26 cellular contexts compared by ENCODE assay signal in genomic region chr4:40437741-40438383, GRCh38.
"Had no signal": no experiment of that assay in that cellular context is flagged by ENCODE, and none has a peak within 500 bp of the region (broad histone marks: within the 10 kb centered on the region; RNA-seq: fewer than 3 reads in every experiment).

No MANE protein-coding gene starts in this region.

- H3K27me3 Mint-ChIP-seq: naive B cell had no signal

- H3K9me3 ChIP-seq: mucosa of descending colon, prostate gland, right atrium auricular region, thoracic aorta, transverse colon had no signal

- H3K4me3 ChIP-seq: coronary artery, mucosa of descending colon, prostate gland, right atrium auricular region, smooth muscle cell, thoracic aorta, transverse colon had no signal

- H3K4me1 Mint-ChIP-seq: immature natural killer cell, mesothelial cell of epicardium, naive B cell, neural crest cell had no signal

- ATAC-seq: mucosa of descending colon; sciatic nerve; stimulated activated effector memory CD8-positive, alpha-beta T cell treated with anti-CD3 and anti-CD28 coated beads, Interleukin-12 subunit alpha, Interleukin-12 subunit beta, amount 100 ng/mL, for 72 hours; stimulated activated naive CD8-positive, alpha-beta T cell treated with anti-CD3 and anti-CD28 coated beads, Interleukin-15, Interleukin-2, amounts not matched to agents 100 U/mL and 50 U/mL, for 24 hours had no signal

- DNase-seq: dermis blood vessel endothelial cell; effector memory CD4-positive, alpha-beta T cell; erythroblast; hypothalamus; immature natural killer cell; islet precursor cell; mesenchymal stem cell; mucosa of descending colon; naive B cell; stimulated activated CD4-positive, alpha-beta T cell treated with anti-CD3 and anti-CD28 coated beads, Interleukin-12 subunit alpha, Interleukin-12 subunit beta, amount 100 ng/mL, for 4 hours; stimulated activated CD4-positive, alpha-beta T cell treated with anti-CD3 and anti-CD28 coated beads, Interleukin-1b, Interleukin-23, amount 100 ng/mL, for 48 hours; stimulated activated CD4-positive, alpha-beta T cell treated with anti-CD3 and anti-CD28 coated beads, Interleukin-4, amount 100 ng/mL, for 24 hours; stimulated activated naive CD8-positive, alpha-beta T cell treated with anti-CD3 and anti-CD28 coated beads, Interleukin-15, Interleukin-2, amounts not matched to agents 100 U/mL and 50 U/mL, for 24 hours; substantia nigra; transverse colon had no signal

- H3K36me3 ChIP-seq: right atrium auricular region, thoracic aorta had no signal

- H3K4me1 ChIP-seq: parathyroid adenoma, prostate gland, right atrium auricular region had no signal

- H2AFZ ChIP-seq: parathyroid adenoma had no signal

- H3K9me3 Mint-ChIP-seq: immature natural killer cell; mesothelial cell of epicardium; natural killer cell treated with Interleukin-12 subunit alpha and Interleukin-12 subunit beta and Interleukin-15 and Interleukin-18, amount 100 ng/mL, for 72 hours; stimulated activated effector memory CD8-positive, alpha-beta T cell treated with anti-CD3 and anti-CD28 coated beads, Interleukin-12 subunit alpha, Interleukin-12 subunit beta, amount 100 ng/mL, for 72 hours had no signal

- H3K4me2 ChIP-seq: smooth muscle cell had no signal

- H3K27ac ChIP-seq: coronary artery, parathyroid adenoma, prostate gland, right atrium auricular region, thoracic aorta, transverse colon had no signal

- H3K4me3 Mint-ChIP-seq: immature natural killer cell; mesothelial cell of epicardium; naive B cell; natural killer cell treated with Interleukin-12 subunit alpha and Interleukin-12 subunit beta and Interleukin-15 and Interleukin-18, amount 100 ng/mL, for 72 hours; neural crest cell; stimulated activated effector memory CD8-positive, alpha-beta T cell treated with anti-CD3 and anti-CD28 coated beads, Interleukin-12 subunit alpha, Interleukin-12 subunit beta, amount 100 ng/mL, for 72 hours had no signal

- H3K27me3 ChIP-seq: right atrium auricular region, transverse colon had no signal

- H3K9ac ChIP-seq: parathyroid adenoma had no signal

- H3K27ac Mint-ChIP-seq: immature natural killer cell; mesothelial cell of epicardium; naive B cell; natural killer cell treated with Interleukin-12 subunit alpha and Interleukin-12 subunit beta and Interleukin-15 and Interleukin-18, amount 100 ng/mL, for 72 hours; stimulated activated effector memory CD8-positive, alpha-beta T cell treated with anti-CD3 and anti-CD28 coated beads, Interleukin-12 subunit alpha, Interleukin-12 subunit beta, amount 100 ng/mL, for 72 hours had no signal

- H3K36me3 Mint-ChIP-seq: immature natural killer cell; naive B cell; natural killer cell treated with Interleukin-12 subunit alpha and Interleukin-12 subunit beta and Interleukin-15 and Interleukin-18, amount 100 ng/mL, for 72 hours; stimulated activated effector memory CD8-positive, alpha-beta T cell treated with anti-CD3 and anti-CD28 coated beads, Interleukin-12 subunit alpha, Interleukin-12 subunit beta, amount 100 ng/mL, for 72 hours had no signal
